Comparison of ENCODE assay signal across 13 cellular contexts in genomic region chr3:161800985-161801559, GRCh38.
"Had no signal": no experiment of that assay in that cellular context is flagged by ENCODE, and none has a peak within 500 bp of the region (broad histone marks: within the 10 kb centered on the region; RNA-seq: fewer than 3 reads in every experiment).

No MANE protein-coding gene starts in this region.

- H3K36me3 ChIP-seq: neutrophil, uterus had no signal

- H3K4me3 ChIP-seq: uterus had no signal

- H3K4me3 Mint-ChIP-seq: activated CD8-positive, alpha-beta memory T cell treated with anti-CD3 and anti-CD28 coated beads, Interleukin-2, amount 10 ng/mL, durations not matched to agents 7 days and 5 days; natural killer cell had no signal

- H3K4me1 Mint-ChIP-seq: activated CD8-positive, alpha-beta memory T cell treated with anti-CD3 and anti-CD28 coated beads, Interleukin-2, amount 10 ng/mL, durations not matched to agents 7 days and 5 days; natural killer cell had no signal

- ATAC-seq: activated CD4-positive, CD25-positive, alpha-beta regulatory T cell treated with anti-CD3 and anti-CD28 coated beads, Interleukin-2, amount 50 U/mL, for 24 hours; activated CD8-positive, alpha-beta memory T cell treated with anti-CD3 and anti-CD28 coated beads, Interleukin-2, amount 10 ng/mL, durations not matched to agents 7 days and 5 days; natural killer cell had no signal

- H3K4me1 ChIP-seq: parathyroid adenoma, uterus had no signal

- H3K9me3 ChIP-seq: neutrophil, uterus had no signal

- H3K27me3 Mint-ChIP-seq: activated CD8-positive, alpha-beta memory T cell treated with anti-CD3 and anti-CD28 coated beads, Interleukin-2, amount 10 ng/mL, durations not matched to agents 7 days and 5 days had no signal

- DNase-seq: activated CD4-positive, alpha-beta T cell treated with anti-CD3 and anti-CD28 coated beads, Interleukin-2, amount 50 U/mL, for 4 hours; activated CD8-positive, alpha-beta memory T cell treated with anti-CD3 and anti-CD28 coated beads, Interleukin-2, amount 10 ng/mL, durations not matched to agents 7 days and 5 days; activated naive CD4-positive, alpha-beta T cell treated with anti-CD3 and anti-CD28 coated beads, Interleukin-2, amount 50 U/mL, for 16 hours; activated T-cell treated with anti-CD3 and anti-CD28 coated beads, Interleukin-2, amount 50 U/mL, for 1 hour; foreskin melanocyte; mesendoderm; natural killer cell; stimulated activated CD4-positive, alpha-beta T cell treated with anti-CD3 and anti-CD28 coated beads, Interleukin-1b, Interleukin-23, amount 100 ng/mL, for 48 hours; uterus had no signal

- H3K27ac Mint-ChIP-seq: activated CD8-positive, alpha-beta memory T cell treated with anti-CD3 and anti-CD28 coated beads, Interleukin-2, amount 10 ng/mL, durations not matched to agents 7 days and 5 days; activated T-helper 2 cell treated with anti-CD3 and anti-CD28 coated beads, Interferon-gamma antibody, Interleukin-2, Interleukin-4, amounts not matched to agents 10 μg/mL and 5 μg/mL and 100 μg/mL, durations not matched to agents 14 hours and 24 hours and 36 hours; natural killer cell had no signal

- H3K27me3 ChIP-seq: neutrophil, uterus had no signal

- H3K36me3 Mint-ChIP-seq: activated CD8-positive, alpha-beta memory T cell treated with anti-CD3 and anti-CD28 coated beads, Interleukin-2, amount 10 ng/mL, durations not matched to agents 7 days and 5 days had no signal
